ENCODE assay signal across 1 cellular context in the genomic region with DNA sequence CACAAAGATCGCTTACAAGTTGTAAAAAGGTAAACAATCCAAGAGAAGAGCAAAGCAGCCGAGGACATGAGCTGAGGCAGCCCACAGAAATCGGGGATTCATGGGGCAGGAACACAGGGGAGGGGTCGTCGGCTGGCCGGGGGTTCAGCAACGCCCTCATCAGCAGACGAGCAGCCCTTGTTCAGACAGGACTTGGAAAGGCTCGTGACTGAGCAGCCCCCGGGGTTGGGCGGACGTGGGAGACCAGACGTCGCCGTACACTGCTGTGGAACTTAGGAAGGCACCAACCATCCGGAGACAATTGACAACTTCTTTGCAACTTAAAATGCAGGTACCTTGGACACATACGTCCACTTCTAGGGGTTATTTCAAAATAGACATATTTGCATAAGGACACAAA.
TF ChIP-seq lines count a peak whose summit lies in the region.

No MANE protein-coding gene starts in this region.

TF ChIP-seq in SK-N-SH treated with all-trans-retinoic acid at 6 μM for 48 hours, 23 proteins besides CTCF, POLR2A, EP300 and RAD21 (continued from another document):
- TF ChIP-seq, protein P1, sequence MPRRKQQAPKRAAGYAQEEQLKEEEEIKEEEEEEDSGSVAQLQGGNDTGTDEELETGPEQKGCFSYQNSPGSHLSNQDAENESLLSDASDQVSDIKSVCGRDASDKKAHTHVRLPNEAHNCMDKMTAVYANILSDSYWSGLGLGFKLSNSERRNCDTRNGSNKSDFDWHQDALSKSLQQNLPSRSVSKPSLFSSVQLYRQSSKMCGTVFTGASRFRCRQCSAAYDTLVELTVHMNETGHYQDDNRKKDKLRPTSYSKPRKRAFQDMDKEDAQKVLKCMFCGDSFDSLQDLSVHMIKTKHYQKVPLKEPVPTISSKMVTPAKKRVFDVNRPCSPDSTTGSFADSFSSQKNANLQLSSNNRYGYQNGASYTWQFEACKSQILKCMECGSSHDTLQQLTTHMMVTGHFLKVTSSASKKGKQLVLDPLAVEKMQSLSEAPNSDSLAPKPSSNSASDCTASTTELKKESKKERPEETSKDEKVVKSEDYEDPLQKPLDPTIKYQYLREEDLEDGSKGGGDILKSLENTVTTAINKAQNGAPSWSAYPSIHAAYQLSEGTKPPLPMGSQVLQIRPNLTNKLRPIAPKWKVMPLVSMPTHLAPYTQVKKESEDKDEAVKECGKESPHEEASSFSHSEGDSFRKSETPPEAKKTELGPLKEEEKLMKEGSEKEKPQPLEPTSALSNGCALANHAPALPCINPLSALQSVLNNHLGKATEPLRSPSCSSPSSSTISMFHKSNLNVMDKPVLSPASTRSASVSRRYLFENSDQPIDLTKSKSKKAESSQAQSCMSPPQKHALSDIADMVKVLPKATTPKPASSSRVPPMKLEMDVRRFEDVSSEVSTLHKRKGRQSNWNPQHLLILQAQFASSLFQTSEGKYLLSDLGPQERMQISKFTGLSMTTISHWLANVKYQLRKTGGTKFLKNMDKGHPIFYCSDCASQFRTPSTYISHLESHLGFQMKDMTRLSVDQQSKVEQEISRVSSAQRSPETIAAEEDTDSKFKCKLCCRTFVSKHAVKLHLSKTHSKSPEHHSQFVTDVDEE (CRISPR knock-in tag; IDR thresholded peaks at IDR 0.05): no peak
- no peak for TF ChIP-seq BACH2 (CRISPR knock-in tag; IDR thresholded peaks at IDR 0.05; ENCODE audit: borderline replicate concordance)
- TF ChIP-seq ZNF565 (CRISPR knock-in tag; conservative IDR thresholded peaks at IDR 0.05; ENCODE audit: low read depth): no peak
- no peak for TF ChIP-seq ISL1 (CRISPR knock-in tag; IDR thresholded peaks at IDR 0.05)
- no peak for TF ChIP-seq GLIS3 (CRISPR knock-in tag; IDR thresholded peaks at IDR 0.05)
- no peak for TF ChIP-seq ZFP3 (CRISPR knock-in tag; IDR thresholded peaks at IDR 0.05)
- no peak for TF ChIP-seq ESRRG (CRISPR knock-in tag; IDR thresholded peaks at IDR 0.05)
TF ChIP-seq in SK-N-SH treated with all-trans-retinoic acid at 6 μM for 48 hours: peak in this region for 0.
